In the genomic region with DNA sequence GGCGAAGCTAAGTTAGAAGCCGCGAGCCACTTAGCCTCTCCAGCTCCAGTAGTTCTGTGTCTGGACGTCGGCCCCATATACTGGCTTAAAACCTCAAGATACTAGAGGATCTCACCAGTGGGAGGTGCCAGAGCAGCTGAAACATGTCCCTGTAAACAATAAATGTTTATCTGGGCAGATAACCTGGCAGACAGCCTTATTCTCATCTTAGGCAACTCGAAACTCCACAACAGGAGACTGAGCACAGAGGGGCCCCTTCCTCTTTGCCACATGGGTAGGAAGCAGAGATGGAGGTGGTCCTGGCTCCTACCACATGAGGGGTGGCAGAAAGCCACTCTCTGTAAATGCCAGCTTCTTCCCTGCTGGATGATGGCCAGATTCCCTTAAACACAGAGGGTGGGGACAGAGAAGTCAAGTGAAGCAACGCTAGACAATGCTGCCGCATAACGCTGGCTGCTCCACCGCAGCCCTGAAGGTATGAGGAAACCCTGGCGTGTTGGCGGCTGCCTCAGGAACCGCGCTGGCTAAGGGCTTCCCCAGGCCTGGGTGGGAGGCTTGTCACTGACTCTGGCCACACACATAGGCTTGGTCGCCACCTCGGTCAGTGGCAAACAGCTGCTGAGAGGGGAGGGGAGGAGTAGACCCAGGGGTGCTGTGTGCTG, we compare ENCODE assay signal across 9 cellular contexts.
DNase-seq lines count a peak whose midpoint lies in the region; ATAC-seq and TF ChIP-seq lines count a peak whose summit lies in the region.
"Had no signal": no experiment of that assay in that cellular context is flagged by ENCODE, and none has a peak within 500 bp of the region (broad histone marks: within the 10 kb centered on the region; RNA-seq: fewer than 3 reads in every experiment).

No MANE protein-coding gene starts in this region.

- H3K27ac ChIP-seq in smooth muscle cell (ENCODE audit: low read depth): peak overlapping the region; percentile 85

- 67% methylated on average over 16 of the region's 16 CpGs for WGBS in smooth muscle cell (ENCODE audit: low lambda C conversion rate)

- no peaks in the 10 kb centered on the region for H3K9me3 ChIP-seq in smooth muscle cell (replicated peaks; ENCODE audit: low read depth)

- no peak overlapping the region for H3K4me3 ChIP-seq in smooth muscle cell

- peak; percentile 33 for TF ChIP-seq CTCF in AG09319 (IDR thresholded peaks at IDR 0.05; ENCODE audit: low read depth, low read length)
- TF ChIP-seq CTCF in smooth muscle cell (IDR thresholded peaks at IDR 0.05; ENCODE audit: borderline replicate concordance, insufficient read depth, poor library complexity, severe bottlenecking): no peak

- peak; percentile 68 for DNase-seq in AG09319 (ENCODE audit: extremely low read depth, low read depth)
- peak; percentile 94 for DNase-seq in amniotic epithelial cell (ENCODE audit: low read depth)
- DNase-seq in hippocampal formation (lab: John Stamatoyannopoulos, UW): peak; percentile 9 to 32
- no peak for DNase-seq in smooth muscle cell (lab: John Stamatoyannopoulos, UW; ENCODE audit: unreplicated experiment)
- no peak for DNase-seq in GM19240 (ENCODE audit: insufficient read length, low spot score)
- DNase-seq: activated T-cell treated with anti-CD3 and anti-CD28 coated beads, Interleukin-2, amount 50 U/mL, for 72 hours had no signal

- H3K4me1 ChIP-seq in smooth muscle cell (ENCODE audit: low read depth): peaks cover 27% of the 10 kb centered on the region

- TF ChIP-seq EP300 in Ishikawa (IDR thresholded peaks at IDR 0.05; ENCODE audit: borderline replicate concordance): no peak

- no peak for TF ChIP-seq RAD21 in Ishikawa (IDR thresholded peaks at IDR 0.05; ENCODE audit: low read depth)

- H3F3A ChIP-seq in smooth muscle cell (ENCODE audit: low read depth): peaks cover 45% of the 10 kb centered on the region

- ATAC-seq in HG03565 (IDR thresholded peaks at IDR 0.05; ENCODE audit: unreplicated experiment) (no peak), GM18502 (IDR thresholded peaks at IDR 0.05; ENCODE audit: poor library complexity, unreplicated experiment) (no peak)

- peak overlapping the region; percentile 48 for H3K4me2 ChIP-seq in smooth muscle cell

- H3K36me3 ChIP-seq in smooth muscle cell (ENCODE audit: low read depth): no peaks in the 10 kb centered on the region

- H3K79me2 ChIP-seq in smooth muscle cell (ENCODE audit: low read depth): no peaks in the 10 kb centered on the region

- H2AFZ ChIP-seq in smooth muscle cell (ENCODE audit: low read depth): no peak overlapping the region

- H3K27me3 ChIP-seq in smooth muscle cell (ENCODE audit: low read depth): no peaks in the 10 kb centered on the region

- H4K20me1 ChIP-seq in smooth muscle cell (ENCODE audit: low read depth): peaks cover 12% of the 10 kb centered on the region

- peak overlapping the region; percentile 34 for H3K9ac ChIP-seq in smooth muscle cell (ENCODE audit: low read depth)

TF ChIP-seq in Ishikawa, 13 proteins besides CTCF, POLR2A, EP300 and RAD21:
- TF ChIP-seq, protein P1, sequence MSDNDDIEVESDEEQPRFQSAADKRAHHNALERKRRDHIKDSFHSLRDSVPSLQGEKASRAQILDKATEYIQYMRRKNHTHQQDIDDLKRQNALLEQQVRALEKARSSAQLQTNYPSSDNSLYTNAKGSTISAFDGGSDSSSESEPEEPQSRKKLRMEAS (IDR thresholded peaks at IDR 0.05): no peak
- 0 out of 2 replicates have a peak, but pooled peaks have one; percentile 2 for TF ChIP-seq CEBPB (IDR thresholded peaks at IDR 0.05)
- no peak for TF ChIP-seq YY1 (IDR thresholded peaks at IDR 0.05; ENCODE audit: low read depth)
- TF ChIP-seq NFIC (IDR thresholded peaks at IDR 0.05): peak; percentile 37; the same call in 1 of the 2 replicates
- TF ChIP-seq CREB1 (IDR thresholded peaks at IDR 0.05; ENCODE audit: low read depth): no peak
- TF ChIP-seq ZBTB7A (IDR thresholded peaks at IDR 0.05; ENCODE audit: low read depth): no peak

Comparison
In these comparisons a context has a peak if more than half of its experiments do, and no peak if none do; other contexts are left out.
1. DNase-seq: peak in AG09319 (single experiment), amniotic epithelial cell (single experiment) and hippocampal formation (2 of 2); none in smooth muscle cell (single experiment) and GM19240 (single experiment).